ENCODE assay signal across 1 cellular context in the genomic region with DNA sequence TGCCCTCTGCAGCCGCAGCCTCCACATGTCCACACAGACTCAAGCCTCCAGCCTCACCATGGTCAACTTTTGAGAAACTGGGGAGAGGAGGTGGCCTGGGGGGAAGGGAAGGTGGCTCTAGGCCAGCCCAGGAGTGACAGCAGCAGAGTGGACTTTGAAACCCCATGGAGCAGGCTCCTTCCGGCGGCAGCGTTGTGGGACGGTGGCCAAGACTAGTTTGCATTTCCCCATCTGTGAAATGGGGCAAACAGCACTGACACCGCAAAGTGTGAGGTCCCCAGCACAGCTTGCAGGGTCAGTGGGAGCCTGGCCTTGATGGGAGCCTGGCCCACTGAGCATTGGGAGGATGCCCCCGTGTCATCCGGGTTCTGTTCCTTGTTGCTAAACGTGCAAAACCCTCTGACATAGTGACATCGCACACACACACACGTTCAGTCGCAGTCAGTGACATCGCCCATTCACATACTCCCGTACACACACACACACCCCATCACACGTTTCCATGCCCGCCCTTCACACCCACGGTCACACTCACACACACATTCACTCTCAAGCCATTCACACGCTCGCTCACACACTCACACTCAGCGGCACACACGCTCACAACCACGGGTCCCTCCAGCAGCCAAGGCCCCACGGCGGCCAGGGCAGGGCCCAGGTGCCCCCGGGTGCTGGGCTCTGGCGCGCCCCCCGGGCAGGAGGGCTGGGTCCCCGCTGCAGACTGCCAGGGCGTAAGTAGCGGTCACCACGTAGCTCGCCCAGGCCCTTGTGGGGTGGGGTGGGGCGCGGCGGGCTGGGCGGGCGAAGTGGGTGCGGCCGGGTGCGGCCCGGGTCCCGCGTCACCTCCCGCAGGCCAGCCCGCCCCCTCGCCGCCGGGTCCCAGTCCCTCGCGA.
TF ChIP-seq lines count a peak whose summit lies in the region.

No MANE protein-coding gene starts in this region.

TF ChIP-seq in endothelial cell of umbilical vein, 7 proteins besides CTCF, POLR2A, EP300 and RAD21:
- TF ChIP-seq FOS (IDR thresholded peaks at IDR 0.05; ENCODE audit: borderline replicate concordance, insufficient read depth, low read length) (no peak), MYC (IDR thresholded peaks at IDR 0.05; ENCODE audit: low read depth, low read length) (no peak), GATA2 (IDR thresholded peaks at IDR 0.05; ENCODE audit: insufficient read depth, insufficient read length, low read depth, low read length) (no peak), POLR2AphosphoS5 (IDR thresholded peaks at IDR 0.05; ENCODE audit: insufficient read depth, low read depth, low read length) (no peak), JUN (IDR thresholded peaks at IDR 0.05; ENCODE audit: borderline replicate concordance, insufficient read depth, insufficient read length, low read depth) (no peak), EZH2 (IDR thresholded peaks at IDR 0.05; ENCODE audit: borderline replicate concordance, low read depth, low read length, severe bottlenecking) (no peak)
- TF ChIP-seq, protein P1, sequence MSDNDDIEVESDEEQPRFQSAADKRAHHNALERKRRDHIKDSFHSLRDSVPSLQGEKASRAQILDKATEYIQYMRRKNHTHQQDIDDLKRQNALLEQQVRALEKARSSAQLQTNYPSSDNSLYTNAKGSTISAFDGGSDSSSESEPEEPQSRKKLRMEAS (IDR thresholded peaks at IDR 0.05; ENCODE audit: insufficient read depth, insufficient read length) = no peak
